Comparison of ENCODE assay signal across 8 cellular contexts in genomic region chr12:27237790-27238771, GRCh38. TPM values are rescaled to one million over a fixed set of nuclear protein-coding genes. Genes with fewer than 3 reads are reported as not detected.
DNase-seq lines count a peak whose midpoint lies in the region; ATAC-seq and TF ChIP-seq lines count a peak whose summit lies in the region.

No MANE protein-coding gene starts in this region.

- peak; percentile 67 for DNase-seq in Jurkat, Clone E6-1 (ENCODE audit: low read depth, low spot score)
- no peak for DNase-seq in caudate nucleus (lab: John Stamatoyannopoulos, UW)
- no peak for DNase-seq in dorsolateral prefrontal cortex
- no peak for DNase-seq in hippocampal formation (lab: John Stamatoyannopoulos, UW)
- no peak for DNase-seq in SHP77 treated with DMSO at 0.1 percent for 48 hours (lab: John Stamatoyannopoulos, UW)

- H3K9me2 ChIP-seq in DOHH2 (replicated peaks; ENCODE audit: control insufficient read depth, low read length): no peaks in the 10 kb centered on the region

- ATAC-seq in GM21447 (IDR thresholded peaks at IDR 0.05; ENCODE audit: unreplicated experiment): peak; percentile 73

- no peaks in the 10 kb centered on the region for H3K79me2 ChIP-seq in DOHH2 (ENCODE audit: control insufficient read depth, low read length)

- intact Hi-C loops in dorsolateral prefrontal cortex (cut with DNase I): no loop called here

- H3F3A ChIP-seq in DOHH2 (ENCODE audit: control insufficient read depth, insufficient read depth): peaks cover 2% of the 10 kb centered on the region; the same call in 1 of the 2 replicates

- H3K4me3 ChIP-seq in DOHH2 (ENCODE audit: low read length): no peak overlapping the region
- H3K4me3 ChIP-seq in Jurkat, Clone E6-1 (ENCODE audit: low read length): peak overlapping the region; percentile 19
- H3K4me3 ChIP-seq in thymus (ENCODE audit: low read length): no peak overlapping the region
- H3K4me3 ChIP-seq in dorsolateral prefrontal cortex: no peak overlapping the region

- peaks cover 11% of the 10 kb centered on the region for H3K4me1 ChIP-seq in DOHH2 (ENCODE audit: control insufficient read depth, low read length)
- peaks cover 5% of the 10 kb centered on the region for H3K4me1 ChIP-seq in thymus (ENCODE audit: control insufficient read depth, insufficient read depth, low read length)

- H3K36me3 ChIP-seq in DOHH2 (ENCODE audit: control insufficient read depth, low read length) (no peaks in the 10 kb centered on the region; the same call in 1 of the 2 replicates), thymus (ENCODE audit: control insufficient read depth, insufficient read depth) (no peaks in the 10 kb centered on the region)

- TF ChIP-seq CTCF in DOHH2 (IDR thresholded peaks at IDR 0.05; ENCODE audit: low read depth, low read length, poor library complexity, severe bottlenecking) (no peak), dorsolateral prefrontal cortex (IDR thresholded peaks at IDR 0.05 in 54 of 56, conservative IDR thresholded peaks at IDR 0.05 in 2 of 56; ENCODE audit: low read depth in 1 of 56, partially characterized antibody in 56 of 56) (no peak)

- WGBS in thymus: 48% methylated on average over 6 of the region's 6 CpGs

- H4K20me1 ChIP-seq in DOHH2 (ENCODE audit: control insufficient read depth, insufficient read depth, low read depth, low read length): no peaks in the 10 kb centered on the region

- H3K27ac ChIP-seq in DOHH2 (ENCODE audit: low read depth, low read length) (no peak overlapping the region), caudate nucleus (ENCODE audit: low read depth, low read length) (peak overlapping the region; percentile 9), thymus (ENCODE audit: low read depth) (peak overlapping the region; percentile 64), dorsolateral prefrontal cortex (peak overlapping the region in 26 of 59 donors; percentile 0 to 66 (median 32))

- H3K4me2 ChIP-seq in DOHH2 (ENCODE audit: low read length): 0 out of 2 replicates have a peak overlapping the region, but pooled peaks have one; percentile 6

- H3K27me3 ChIP-seq in DOHH2 (ENCODE audit: control insufficient read depth, low read length): no peaks in the 10 kb centered on the region
- no peaks in the 10 kb centered on the region for H3K27me3 ChIP-seq in thymus (ENCODE audit: control insufficient read depth, insufficient read depth)
- H3K27me3 ChIP-seq in dorsolateral prefrontal cortex: no peaks in the 10 kb centered on the region

- H3K9me3 ChIP-seq in DOHH2 (ENCODE audit: control insufficient read depth, insufficient read depth, low read length): peaks cover 3% of the 10 kb centered on the region; the same call in 1 of the 2 replicates
- H3K9me3 ChIP-seq in thymus (ENCODE audit: control insufficient read depth): no peaks in the 10 kb centered on the region

RNA-seq across cellular contexts. Expression of gene STK38L, which starts 6.0 kb away (rescaled TPM):
- polyA plus RNA-seq in Jurkat, Clone E6-1 (2012; ENCODE audit: insufficient read depth, insufficient read length): 33.9 TPM
- polyA plus RNA-seq in thymus: 21.8 TPM
- total RNA-seq in dorsolateral prefrontal cortex: 10 to 100 TPM; 22.2 to 68.1 (median 43.4) TPM
